In the genomic region with DNA sequence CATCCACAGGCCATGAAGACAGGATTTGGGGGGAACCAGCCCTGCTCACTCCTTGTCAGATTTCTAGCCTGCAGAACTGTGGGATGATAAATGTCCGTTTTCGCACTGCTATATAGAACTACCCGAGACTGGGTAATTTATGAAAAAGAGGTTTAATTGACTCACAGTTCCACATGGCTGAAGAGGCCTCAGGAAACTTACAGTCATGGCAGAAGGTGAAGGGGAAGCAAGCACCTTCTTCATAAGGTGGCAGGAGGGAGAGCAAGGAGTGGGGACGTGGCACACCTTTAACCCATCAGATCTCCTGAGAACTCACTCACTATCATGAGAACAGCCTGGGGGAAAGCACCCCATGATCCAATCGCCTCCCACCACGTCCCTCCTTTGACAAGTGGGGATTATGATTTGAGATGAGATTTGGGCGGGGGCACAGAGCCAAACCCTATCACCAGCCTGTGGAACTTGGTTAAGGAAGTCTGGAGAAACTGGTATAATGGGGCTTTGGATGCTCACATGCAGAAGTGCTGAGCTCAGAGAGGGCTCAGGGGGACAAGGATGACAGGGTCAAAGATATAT, we compare ENCODE assay signal across 20 cellular contexts. TPM values are rescaled to one million over a fixed set of nuclear protein-coding genes. Genes with fewer than 3 reads are reported as not detected.
DNase-seq lines count a peak whose midpoint lies in the region; ATAC-seq and TF ChIP-seq lines count a peak whose summit lies in the region.
"Had no signal": no experiment of that assay in that cellular context is flagged by ENCODE, and none has a peak within 500 bp of the region (broad histone marks: within the 10 kb centered on the region; RNA-seq: fewer than 3 reads in every experiment).

No MANE protein-coding gene starts in this region.

- DNase-seq in right atrium auricular region (ENCODE audit: low spot score), result peak; percentile 26
- no peak for DNase-seq in left ventricle myocardium superior
- peak; percentile 3 for DNase-seq in activated CD4-positive, alpha-beta memory T cell treated with anti-CD3 and anti-CD28 coated beads, Interleukin-2, amount 10 ng/mL, durations not matched to agents 7 days and 5 days
- DNase-seq in lower leg skin (ENCODE audit: low spot score in 2 of 2), result peak; percentile 6 to 75
- peak; percentile 9 for DNase-seq in upper lobe of right lung
- no peak for DNase-seq in 8988T
- no peak for DNase-seq in HCEC 1CT
- no peak for DNase-seq in DMS114 treated with DMSO at 0.1 percent for 48 hours (lab: John Stamatoyannopoulos, UW; ENCODE audit: unreplicated experiment)
- DNase-seq: BE2C; CD4-positive, alpha-beta memory T cell; GF-D8; GOT3; Karpas-422; MM.1S; NCI-H1105; NCI-H1694 treated with DMSO at 0.1 percent for 48 hours; NCI-H345; NCI-H69; NK-92 treated with Interleukin-12 subunit alpha and Interleukin-12 subunit beta, amount 100 ng/mL, for 24 hours; OCI-M1 had no signal

- H3K4me3 ChIP-seq in right atrium auricular region, result no peak overlapping the region
- H3K4me3 ChIP-seq in lower leg skin (ENCODE audit: low read depth, poor library complexity, severe bottlenecking), result no peak overlapping the region
- no peak overlapping the region for H3K4me3 ChIP-seq in upper lobe of right lung

- no peaks in the 10 kb centered on the region for H3K4me1 Mint-ChIP-seq in activated CD4-positive, alpha-beta memory T cell treated with anti-CD3 and anti-CD28 coated beads, Interleukin-2, amount 10 ng/mL, durations not matched to agents 7 days and 5 days

- no peaks in the 10 kb centered on the region for H3K36me3 ChIP-seq in right atrium auricular region
- H3K36me3 ChIP-seq in upper lobe of right lung, result no peaks in the 10 kb centered on the region
- H3K36me3 ChIP-seq: BE2C had no signal

- H3K27me3 ChIP-seq in right atrium auricular region (no peaks in the 10 kb centered on the region), upper lobe of right lung (no peaks in the 10 kb centered on the region)
- H3K27me3 ChIP-seq: BE2C had no signal

- H3K4me1 ChIP-seq in right atrium auricular region (no peaks in the 10 kb centered on the region), upper lobe of right lung (no peaks in the 10 kb centered on the region)
- H3K4me1 ChIP-seq: BE2C had no signal

- WGBS in lower leg skin, 2 donors, result 67 to 68% methylated on average over 7 of the region's 7 CpGs

- TF ChIP-seq CTCF in right atrium auricular region (IDR thresholded peaks at IDR 0.05) (no peak), lower leg skin (IDR thresholded peaks at IDR 0.05) (no peak), upper lobe of right lung (IDR thresholded peaks at IDR 0.05) (no peak)

- no peak overlapping the region for H3K4me3 Mint-ChIP-seq in activated CD4-positive, alpha-beta memory T cell treated with anti-CD3 and anti-CD28 coated beads, Interleukin-2, amount 10 ng/mL, durations not matched to agents 7 days and 5 days

- intact Hi-C loops in left ventricle myocardium superior (cut with micrococcal nuclease), result no loop called here
- intact Hi-C loops in lower leg skin (cut with DNase I; ENCODE audit: low total_unique reads), result no loop called here
- intact Hi-C loops in upper lobe of right lung (cut with DNase I), result no loop called here

- no peaks in the 10 kb centered on the region for H3K36me3 Mint-ChIP-seq in activated CD4-positive, alpha-beta memory T cell treated with anti-CD3 and anti-CD28 coated beads, Interleukin-2, amount 10 ng/mL, durations not matched to agents 7 days and 5 days (ENCODE audit: low read depth)
- H3K36me3 Mint-ChIP-seq: CD4-positive, alpha-beta memory T cell had no signal

- H3K27ac Mint-ChIP-seq in activated CD4-positive, alpha-beta memory T cell treated with anti-CD3 and anti-CD28 coated beads, Interleukin-2, amount 10 ng/mL, durations not matched to agents 7 days and 5 days, result no peak overlapping the region

- ATAC-seq in left ventricle myocardium superior (no peak), upper lobe of right lung (no peak)

- H3K9me3 Mint-ChIP-seq in activated CD4-positive, alpha-beta memory T cell treated with anti-CD3 and anti-CD28 coated beads, Interleukin-2, amount 10 ng/mL, durations not matched to agents 7 days and 5 days, result peaks cover 10% of the 10 kb centered on the region

- CTCF ChIA-PET in activated CD4-positive, alpha-beta memory T cell treated with anti-CD3 and anti-CD28 coated beads, Interleukin-2, amount 10 ng/mL, durations not matched to agents 7 days and 5 days (lab: Charles Lee), result no interaction called here

- TF ChIP-seq POLR2A in lower leg skin (IDR thresholded peaks at IDR 0.05), result no peak

- peaks cover 2% of the 10 kb centered on the region for H3K27me3 Mint-ChIP-seq in activated CD4-positive, alpha-beta memory T cell treated with anti-CD3 and anti-CD28 coated beads, Interleukin-2, amount 10 ng/mL, durations not matched to agents 7 days and 5 days
- H3K27me3 Mint-ChIP-seq: CD4-positive, alpha-beta memory T cell had no signal

- H3K27ac ChIP-seq in right atrium auricular region (no peak overlapping the region), upper lobe of right lung (no peak overlapping the region)

- no peaks in the 10 kb centered on the region for H3K9me3 ChIP-seq in right atrium auricular region
- H3K9me3 ChIP-seq in upper lobe of right lung, result no peaks in the 10 kb centered on the region

- POLR2A ChIA-PET in activated CD4-positive, alpha-beta memory T cell treated with anti-CD3 and anti-CD28 coated beads, Interleukin-2, amount 10 ng/mL, durations not matched to agents 7 days and 5 days (lab: Charles Lee), result no interaction called here

RNA-seq across cellular contexts. Expression of a gene that starts 50.7 kb away (rescaled TPM):
- total RNA-seq in right atrium auricular region, result under 1 TPM in 1 of 2 donors, not detected in 1; 0.12 TPM
- not detected for total RNA-seq in left ventricle myocardium superior
- total RNA-seq in activated CD4-positive, alpha-beta memory T cell treated with anti-CD3 and anti-CD28 coated beads, Interleukin-2, amount 10 ng/mL, durations not matched to agents 7 days and 5 days, result not detected
- total RNA-seq in lower leg skin, result 10 to 100 TPM; 13.9 to 32.9 (median 25.8) TPM
- total RNA-seq in upper lobe of right lung, result 0.23 TPM
- total RNA-seq: CD4-positive, alpha-beta memory T cell had no signal

Comparison
In these comparisons a context has a peak if more than half of its experiments do, and no peak if none do; other contexts are left out.
1. DNase-seq: peak in right atrium auricular region (single experiment), activated CD4-positive, alpha-beta memory T cell treated with anti-CD3 and anti-CD28 coated beads, Interleukin-2, amount 10 ng/mL, durations not matched to agents 7 days and 5 days (single experiment), lower leg skin (2 of 2) and upper lobe of right lung (single experiment); none in left ventricle myocardium superior (single experiment), 8988T (single experiment), HCEC 1CT (single experiment) and DMS114 treated with DMSO at 0.1 percent for 48 hours (single experiment).
2. RNA of a gene that starts 50.7 kb away (total RNA-seq): 13.9 to 32.9 TPM in lower leg skin; 0.23 TPM in upper lobe of right lung (single experiment), 0.12 TPM in right atrium auricular region, not detected in left ventricle myocardium superior (single experiment) and not detected in activated CD4-positive, alpha-beta memory T cell treated with anti-CD3 and anti-CD28 coated beads, Interleukin-2, amount 10 ng/mL, durations not matched to agents 7 days and 5 days; every median in the first group is over 10 times any median in the second.